Comparison of ENCODE assay signal across 8 cellular contexts in genomic region chr12:51269174-51270066, GRCh38. TPM values are rescaled to one million over a fixed set of nuclear protein-coding genes. Genes with fewer than 3 reads are reported as not detected.
A peak's percentile ranks its signal among the peaks of the same experiment; 100 is the strongest.
DNase-seq lines count a peak whose midpoint lies in the region; ATAC-seq and TF ChIP-seq lines count a peak whose summit lies in the region.

No MANE protein-coding gene starts in this region.

- intact Hi-C loops in upper lobe of right lung (cut with DNase I): loop anchor here (10.0 kb wide), 1 partner anchor 75 kb away; the partner anchor contains the start of gene CELA1

- H3K9me3 ChIP-seq in HAP-1: no peaks in the 10 kb centered on the region
- H3K9me3 ChIP-seq in neuron (ENCODE audit: low read length): no peaks in the 10 kb centered on the region
- H3K9me3 ChIP-seq in upper lobe of right lung: no peaks in the 10 kb centered on the region

- H3K4me1 ChIP-seq in HAP-1 (peaks cover 16% of the 10 kb centered on the region), neuron (ENCODE audit: insufficient read depth, low read length) (peaks cover 6% of the 10 kb centered on the region), upper lobe of right lung (peaks cover 8% of the 10 kb centered on the region)

- in situ Hi-C loops in HAP-1 (cut with MboI; ENCODE audit: low sequenced_read_pairs): no loop called here

- peak overlapping the region; percentile 59 for H3K27ac ChIP-seq in upper lobe of right lung

- H2AFZ ChIP-seq in neuron (ENCODE audit: low read depth, low read length): no peak overlapping the region

- peak; percentile 92 for ATAC-seq in upper lobe of right lung

- H3K36me3 ChIP-seq in HAP-1 (replicated peaks) (no peaks in the 10 kb centered on the region), neuron (ENCODE audit: insufficient read depth, low read length) (no peaks in the 10 kb centered on the region), upper lobe of right lung (no peaks in the 10 kb centered on the region)

- H3K4me3 ChIP-seq in HAP-1 (peak overlapping the region; percentile 55), fibroblast of mammary gland (ENCODE audit: control insufficient read depth, low read depth, low read length) (peak overlapping the region; percentile 58), neuron (ENCODE audit: low read length) (peak overlapping the region; percentile 45), upper lobe of right lung (peak overlapping the region; percentile 71)

- TF ChIP-seq CTCF in fibroblast of mammary gland (conservative IDR thresholded peaks at IDR 0.05; ENCODE audit: control insufficient read depth, insufficient read depth, low read depth, low read length) (peak; percentile 23), upper lobe of right lung (IDR thresholded peaks at IDR 0.05) (peak; percentile 46)

- H3K27me3 ChIP-seq in HAP-1 (ENCODE audit: low read depth): no peaks in the 10 kb centered on the region
- H3K27me3 ChIP-seq in neuron (ENCODE audit: insufficient read depth, low read length): peaks cover 38% of the 10 kb centered on the region
- H3K27me3 ChIP-seq in upper lobe of right lung: peaks cover 5% of the 10 kb centered on the region

- DNase-seq in EH (ENCODE audit: low read depth) (peak; percentile 57), HAP-1 (ENCODE audit: low spot score in 2 of 2) (peak; percentile 38 to 76), NCI-H2196 (lab: John Stamatoyannopoulos, UW; ENCODE audit: unreplicated experiment) (peak; percentile 64), fibroblast of mammary gland (ENCODE audit: low read depth) (peak; percentile 36), upper lobe of right lung (peak; percentile 90), HCEC 1CT (no peak)
- peak; percentile 70 for DNase-seq in activated T-cell treated with anti-CD3 and anti-CD28 coated beads, Interleukin-2, amount 50 U/mL, for 1 hour

RNA-seq across cellular contexts. Expression of gene SMAGP, which starts 0.8 kb away (rescaled TPM):
- 34.2 TPM for total RNA-seq in upper lobe of right lung

RNA-seq across cellular contexts. Expression of gene DAZAP2, which starts 30.8 kb away (rescaled TPM):
- total RNA-seq in upper lobe of right lung: 244 TPM

RNA-seq across cellular contexts. Expression of gene POU6F1, which starts 51.6 kb away (rescaled TPM):
- total RNA-seq in upper lobe of right lung: 19.0 TPM

RNA-seq across cellular contexts. Expression of gene BIN2, which starts 54.6 kb away (rescaled TPM):
- total RNA-seq in upper lobe of right lung: 26.1 TPM
